ENCODE assay signal across 8 cellular contexts in the genomic region with DNA sequence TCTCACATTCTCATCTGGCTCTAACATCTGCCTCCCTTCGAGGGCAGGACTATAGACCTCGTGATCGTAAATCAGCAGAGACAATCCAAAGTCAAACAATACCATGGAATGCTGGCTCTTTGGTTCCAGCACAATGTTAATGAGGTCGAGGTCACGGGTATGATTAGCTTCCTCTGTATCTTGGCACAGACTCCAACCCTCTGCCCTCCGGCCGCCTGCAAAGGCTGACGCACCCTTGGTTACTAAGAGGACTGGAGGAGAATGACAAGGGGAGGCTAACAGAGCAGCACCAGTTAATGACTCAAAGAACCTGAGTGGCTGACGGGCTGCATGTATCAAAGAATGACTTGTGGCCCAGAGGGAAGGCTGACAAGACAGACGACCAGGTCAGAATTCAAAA. TPM values are rescaled to one million over a fixed set of nuclear protein-coding genes. Genes with fewer than 3 reads are reported as not detected.
DNase-seq lines count a peak whose midpoint lies in the region; ATAC-seq and TF ChIP-seq lines count a peak whose summit lies in the region.

No MANE protein-coding gene starts in this region.

- TF ChIP-seq CTCF in MCF 10A (IDR thresholded peaks at IDR 0.05; ENCODE audit: unreplicated experiment) (no peak), type B pancreatic cell (conservative IDR thresholded peaks at IDR 0.05) (no peak)

- intact Hi-C loops in MCF 10A (cut with micrococcal nuclease) = loop anchor here (1.0 to 5.0 kb wide), 2 partner anchors 41 to 61 kb away; no protein-coding TSS in a partner anchor
- intact Hi-C loops in left colon (cut with DNase I, micrococcal nuclease) = no loop called here

- H3K36me3 Mint-ChIP-seq in MCF 10A (ENCODE audit: insufficient read depth, unreplicated experiment) (peaks cover 12% of the 10 kb centered on the region), type B pancreatic cell (peaks cover 33% of the 10 kb centered on the region)

- no peaks in the 10 kb centered on the region for H3K9me3 Mint-ChIP-seq in MCF 10A (ENCODE audit: unreplicated experiment)
- H3K9me3 Mint-ChIP-seq in type B pancreatic cell = peaks cover 10% of the 10 kb centered on the region

- TF ChIP-seq EP300 in Ishikawa (IDR thresholded peaks at IDR 0.05; ENCODE audit: borderline replicate concordance) = peak; percentile 71; the same call in 1 of the 2 replicates

- TF ChIP-seq RAD21 in Ishikawa (IDR thresholded peaks at IDR 0.05; ENCODE audit: low read depth) = 0 out of 2 replicates have a peak, but pooled peaks have one; percentile 4

- ATAC-seq in left colon (peak; percentile 92), HG03139 (IDR thresholded peaks at IDR 0.05; ENCODE audit: unreplicated experiment) (no peak)

- POLR2A ChIA-PET in MCF 10A (lab: Yijun Ruan, JAX) = interaction anchor here (0.6 to 5.5 kb wide), 16 partner anchors 9 to 348 kb away, joined by 3 to 40 read pairs (median 4); a partner anchor contains a TSS

- H3K27ac Mint-ChIP-seq in MCF 10A (ENCODE audit: low read depth, unreplicated experiment) (peak overlapping the region; percentile 89), type B pancreatic cell (peak overlapping the region; percentile 81)

- H3K27me3 Mint-ChIP-seq in MCF 10A (ENCODE audit: insufficient read depth, unreplicated experiment) = no peaks in the 10 kb centered on the region
- H3K27me3 Mint-ChIP-seq in type B pancreatic cell = peaks cover 3% of the 10 kb centered on the region

- DNase-seq in MCF 10A (ENCODE audit: unreplicated experiment) (peak; percentile 98), left colon (peak; percentile 48 to 77), type B pancreatic cell (ENCODE audit: extremely low spot score, unreplicated experiment) (no peak), OCI-M2 (lab: John Stamatoyannopoulos, UW; ENCODE audit: unreplicated experiment) (no peak), NCI-H2107 (lab: John Stamatoyannopoulos, UW) (no peak)
- DNase-seq in activated CD4-positive, alpha-beta T cell treated with anti-CD3 and anti-CD28 coated beads for 1 hour = no peak

- no TSS peak for BruUV-seq in MCF 10A (replicated peaks; lab: Mats Ljungman, UMichigan)

- peak overlapping the region; percentile 38 for H3K4me3 Mint-ChIP-seq in MCF 10A (ENCODE audit: unreplicated experiment)
- H3K4me3 Mint-ChIP-seq in type B pancreatic cell = peak overlapping the region; percentile 74

- H3K4me1 Mint-ChIP-seq in MCF 10A (ENCODE audit: insufficient read depth, unreplicated experiment) (peaks cover 43% of the 10 kb centered on the region), type B pancreatic cell (ENCODE audit: unreplicated experiment) (peaks cover 66% of the 10 kb centered on the region)

- CTCF ChIA-PET in MCF 10A (lab: Yijun Ruan, JAX) = interaction anchor here (1.4 to 2.4 kb wide), 3 partner anchors 8 to 21 kb away, joined by 4 to 9 read pairs (median 6); no protein-coding TSS in a partner anchor

TF ChIP-seq in Ishikawa, 13 proteins besides CTCF, POLR2A, EP300 and RAD21:
- TF ChIP-seq, protein P1, sequence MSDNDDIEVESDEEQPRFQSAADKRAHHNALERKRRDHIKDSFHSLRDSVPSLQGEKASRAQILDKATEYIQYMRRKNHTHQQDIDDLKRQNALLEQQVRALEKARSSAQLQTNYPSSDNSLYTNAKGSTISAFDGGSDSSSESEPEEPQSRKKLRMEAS (IDR thresholded peaks at IDR 0.05) = peak; percentile 79
- TF ChIP-seq, protein P2, sequence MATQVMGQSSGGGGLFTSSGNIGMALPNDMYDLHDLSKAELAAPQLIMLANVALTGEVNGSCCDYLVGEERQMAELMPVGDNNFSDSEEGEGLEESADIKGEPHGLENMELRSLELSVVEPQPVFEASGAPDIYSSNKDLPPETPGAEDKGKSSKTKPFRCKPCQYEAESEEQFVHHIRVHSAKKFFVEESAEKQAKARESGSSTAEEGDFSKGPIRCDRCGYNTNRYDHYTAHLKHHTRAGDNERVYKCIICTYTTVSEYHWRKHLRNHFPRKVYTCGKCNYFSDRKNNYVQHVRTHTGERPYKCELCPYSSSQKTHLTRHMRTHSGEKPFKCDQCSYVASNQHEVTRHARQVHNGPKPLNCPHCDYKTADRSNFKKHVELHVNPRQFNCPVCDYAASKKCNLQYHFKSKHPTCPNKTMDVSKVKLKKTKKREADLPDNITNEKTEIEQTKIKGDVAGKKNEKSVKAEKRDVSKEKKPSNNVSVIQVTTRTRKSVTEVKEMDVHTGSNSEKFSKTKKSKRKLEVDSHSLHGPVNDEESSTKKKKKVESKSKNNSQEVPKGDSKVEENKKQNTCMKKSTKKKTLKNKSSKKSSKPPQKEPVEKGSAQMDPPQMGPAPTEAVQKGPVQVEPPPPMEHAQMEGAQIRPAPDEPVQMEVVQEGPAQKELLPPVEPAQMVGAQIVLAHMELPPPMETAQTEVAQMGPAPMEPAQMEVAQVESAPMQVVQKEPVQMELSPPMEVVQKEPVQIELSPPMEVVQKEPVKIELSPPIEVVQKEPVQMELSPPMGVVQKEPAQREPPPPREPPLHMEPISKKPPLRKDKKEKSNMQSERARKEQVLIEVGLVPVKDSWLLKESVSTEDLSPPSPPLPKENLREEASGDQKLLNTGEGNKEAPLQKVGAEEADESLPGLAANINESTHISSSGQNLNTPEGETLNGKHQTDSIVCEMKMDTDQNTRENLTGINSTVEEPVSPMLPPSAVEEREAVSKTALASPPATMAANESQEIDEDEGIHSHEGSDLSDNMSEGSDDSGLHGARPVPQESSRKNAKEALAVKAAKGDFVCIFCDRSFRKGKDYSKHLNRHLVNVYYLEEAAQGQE (IDR thresholded peaks at IDR 0.05; ENCODE audit: low read depth) = no peak
- TF ChIP-seq FOXM1 (IDR thresholded peaks at IDR 0.05; ENCODE audit: borderline replicate concordance, low read depth) (no peak; the same call in 1 of the 2 replicates), TAF1 (IDR thresholded peaks at IDR 0.05; ENCODE audit: low read depth) (no peak), TEAD4 (IDR thresholded peaks at IDR 0.05) (peak; percentile 90), TCF12 (IDR thresholded peaks at IDR 0.05; ENCODE audit: low read depth) (peak; percentile 77), CREB1 (IDR thresholded peaks at IDR 0.05; ENCODE audit: low read depth) (no peak), EGR1 (IDR thresholded peaks at IDR 0.05) (no peak), YY1 (IDR thresholded peaks at IDR 0.05; ENCODE audit: low read depth) (0 out of 2 replicates have a peak, but pooled peaks have one; percentile 40), CEBPB (IDR thresholded peaks at IDR 0.05) (no peak), NFIC (IDR thresholded peaks at IDR 0.05) (peak; percentile 90), ZBTB7A (IDR thresholded peaks at IDR 0.05; ENCODE audit: low read depth) (no peak)
- TF ChIP-seq, protein P3, sequence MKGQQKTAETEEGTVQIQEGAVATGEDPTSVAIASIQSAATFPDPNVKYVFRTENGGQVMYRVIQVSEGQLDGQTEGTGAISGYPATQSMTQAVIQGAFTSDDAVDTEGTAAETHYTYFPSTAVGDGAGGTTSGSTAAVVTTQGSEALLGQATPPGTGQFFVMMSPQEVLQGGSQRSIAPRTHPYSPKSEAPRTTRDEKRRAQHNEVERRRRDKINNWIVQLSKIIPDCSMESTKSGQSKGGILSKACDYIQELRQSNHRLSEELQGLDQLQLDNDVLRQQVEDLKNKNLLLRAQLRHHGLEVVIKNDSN (IDR thresholded peaks at IDR 0.05) = 0 out of 2 replicates have a peak, but pooled peaks have one; percentile 25

RNA-seq across cellular contexts. Expression of a gene that starts 10.1 kb away (rescaled TPM):
- total RNA-seq in MCF 10A (2022) = 45.9 and 93.3 TPM in 2 replicates
- 10 to 100 TPM; 46.5 to 59.1 TPM for total RNA-seq in left colon
- total RNA-seq in type B pancreatic cell (ENCODE audit: low replicate concordance) = 17.9 and 35.3 TPM in 2 replicates

Comparison
In these comparisons a context has a peak if more than half of its experiments do, and no peak if none do; other contexts are left out.
1. DNase-seq: peak in MCF 10A (single experiment) and left colon (2 of 2); none in type B pancreatic cell (single experiment), OCI-M2 (single experiment), NCI-H2107 (single experiment) and activated CD4-positive, alpha-beta T cell treated with anti-CD3 and anti-CD28 coated beads for 1 hour (single experiment).